2 cellular contexts compared by ENCODE assay signal in genomic region chr5:38069360-38069759, GRCh38.
TF ChIP-seq lines count a peak whose summit lies in the region.

No MANE protein-coding gene starts in this region.

TF ChIP-seq in H1, 55 proteins besides CTCF, POLR2A, EP300 and RAD21 (continued from another document):
- TF ChIP-seq ATF2 (IDR thresholded peaks at IDR 0.05; ENCODE audit: low read length), result no peak
- TF ChIP-seq SAP30 (IDR thresholded peaks at IDR 0.05; ENCODE audit: insufficient read depth, insufficient replicate concordance, low read length), result no peak
- TF ChIP-seq PHF8 (conservative IDR thresholded peaks at IDR 0.05; ENCODE audit: low read depth, low read length), result no peak
- no peak for TF ChIP-seq EZH2 (IDR thresholded peaks at IDR 0.05; ENCODE audit: low read depth, low read length, severe bottlenecking)
- TF ChIP-seq E2F6 (IDR thresholded peaks at IDR 0.05), result no peak
- no peak for TF ChIP-seq SRF (IDR thresholded peaks at IDR 0.05; ENCODE audit: low read depth, low read length)
- no peak for TF ChIP-seq TCF12 (IDR thresholded peaks at IDR 0.05; ENCODE audit: low read depth, low read length)
- TF ChIP-seq CTBP2 (IDR thresholded peaks at IDR 0.05; ENCODE audit: borderline replicate concordance, insufficient read depth, insufficient read length, low read length), result no peak

TF ChIP-seq in liver, 16 proteins besides CTCF, POLR2A, EP300 and RAD21 (continued from another document):
- TF ChIP-seq REST (IDR thresholded peaks at IDR 0.05), result no peak
- TF ChIP-seq JUND (IDR thresholded peaks at IDR 0.05), result peak in 1 of 2 donors; percentile 62
- TF ChIP-seq NR2F2 (IDR thresholded peaks at IDR 0.05), result no peak
- TF ChIP-seq RXRA (IDR thresholded peaks at IDR 0.05), result peak; percentile 53 to 77
- TF ChIP-seq HNF4G (IDR thresholded peaks at IDR 0.05), result peak; percentile 29
- TF ChIP-seq MAX (IDR thresholded peaks at IDR 0.05), result peak; percentile 49
